Comparison of ENCODE assay signal across 14 cellular contexts in the genomic region with DNA sequence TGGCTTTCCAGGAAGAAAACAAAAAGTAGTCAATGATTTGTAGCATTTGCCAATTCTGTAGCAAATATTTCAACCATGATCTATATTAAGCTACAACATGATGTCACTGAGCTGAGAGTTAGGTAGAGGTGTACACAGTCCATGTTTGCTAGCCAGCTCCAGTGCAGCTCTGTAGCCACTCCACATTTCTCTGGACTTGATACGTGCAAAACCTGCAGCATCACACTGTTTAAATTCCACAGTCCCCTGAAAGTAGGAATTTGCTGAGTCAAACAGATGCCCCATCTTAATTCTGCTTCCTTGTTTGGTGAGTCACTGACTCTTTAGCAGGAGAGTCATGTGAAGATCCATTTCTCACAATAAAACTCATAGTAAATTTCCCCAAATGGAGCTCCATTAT.
A peak's percentile ranks its signal among the peaks of the same experiment; 100 is the strongest.
DNase-seq lines count a peak whose midpoint lies in the region; FAIRE-seq lines count a peak whose summit lies in the region.
"Had no signal": no experiment of that assay in that cellular context is flagged by ENCODE, and none has a peak within 500 bp of the region (broad histone marks: within the 10 kb centered on the region; RNA-seq: fewer than 3 reads in every experiment).

No MANE protein-coding gene starts in this region.

- H3K9me3 ChIP-seq in small intestine (ENCODE audit: control insufficient read depth, low read depth): no peaks in the 10 kb centered on the region

- DNase-seq in GM04504 (ENCODE audit: low read depth) (peak; percentile 45), M059J (ENCODE audit: low read depth) (peak; percentile 86), epithelial cell of prostate (ENCODE audit: low read depth, low spot score) (peak; percentile 14), renal cortical epithelial cell (ENCODE audit: low read depth) (peak; percentile 95), NCI-H524 (lab: John Stamatoyannopoulos, UW) (no peak), NCI-H510A treated with DMSO at 0.1 percent for 48 hours (lab: John Stamatoyannopoulos, UW) (no peak), small intestine (no peak)
- no peak for DNase-seq in stimulated activated CD4-positive, alpha-beta T cell treated with anti-CD3 and anti-CD28 coated beads, Interleukin-2, amount 100 ng/mL, for 24 hours
- DNase-seq: activated CD4-positive, alpha-beta T cell treated with anti-CD3 and anti-CD28 coated beads, Interleukin-2, amount 10 ng/mL, durations not matched to agents 7 days and 5 days; activated naive CD4-positive, alpha-beta T cell treated with anti-CD3 and anti-CD28 coated beads, Interleukin-2, amount 50 U/mL, for 16 hours; endodermal cell; NCI-H526 had no signal

- no peaks in the 10 kb centered on the region for H3K4me1 ChIP-seq in small intestine (ENCODE audit: control insufficient read depth in 2 of 2, insufficient read depth in 1 of 2, low read depth in 1 of 2, low read length in 1 of 2)

- H3K27ac ChIP-seq in epithelial cell of prostate (peak overlapping the region; percentile 52), small intestine (ENCODE audit: low read depth in 1 of 2, low read length in 1 of 2) (no peak overlapping the region)
- H3K27ac ChIP-seq: neural progenitor cell, SK-N-MC had no signal

- no peak for FAIRE-seq in small intestine (lab: Jason Lieb, UNC)

- H3K4me3 ChIP-seq in small intestine (ENCODE audit: low read depth in 1 of 2, low read length in 2 of 2): no peak overlapping the region
- H3K4me3 ChIP-seq: neural progenitor cell, SK-N-MC had no signal

- no peaks in the 10 kb centered on the region for H3K27me3 ChIP-seq in small intestine (ENCODE audit: control insufficient read depth in 2 of 2, insufficient read depth in 2 of 2, low read length in 2 of 2)
- H3K27me3 ChIP-seq: neural progenitor cell had no signal

- WGBS in small intestine, 3 donors: 63 to 67% (median 64%) methylated on average over 1 of the region's 1 CpG

- H3K36me3 ChIP-seq in small intestine (ENCODE audit: control insufficient read depth in 2 of 2, insufficient read depth in 2 of 2, low read length in 2 of 2): no peaks in the 10 kb centered on the region
- H3K36me3 ChIP-seq: neural progenitor cell had no signal

Comparison
In these comparisons a context has a peak if more than half of its experiments do, and no peak if none do; other contexts are left out.
1. DNase-seq: peak in GM04504 (single experiment), M059J (single experiment), epithelial cell of prostate (single experiment) and renal cortical epithelial cell (single experiment); none in NCI-H524 (0 of 2), NCI-H510A treated with DMSO at 0.1 percent for 48 hours (single experiment), small intestine (single experiment) and stimulated activated CD4-positive, alpha-beta T cell treated with anti-CD3 and anti-CD28 coated beads, Interleukin-2, amount 100 ng/mL, for 24 hours (0 of 2).